Comparison of ENCODE assay signal across 36 cellular contexts in the genomic region with DNA sequence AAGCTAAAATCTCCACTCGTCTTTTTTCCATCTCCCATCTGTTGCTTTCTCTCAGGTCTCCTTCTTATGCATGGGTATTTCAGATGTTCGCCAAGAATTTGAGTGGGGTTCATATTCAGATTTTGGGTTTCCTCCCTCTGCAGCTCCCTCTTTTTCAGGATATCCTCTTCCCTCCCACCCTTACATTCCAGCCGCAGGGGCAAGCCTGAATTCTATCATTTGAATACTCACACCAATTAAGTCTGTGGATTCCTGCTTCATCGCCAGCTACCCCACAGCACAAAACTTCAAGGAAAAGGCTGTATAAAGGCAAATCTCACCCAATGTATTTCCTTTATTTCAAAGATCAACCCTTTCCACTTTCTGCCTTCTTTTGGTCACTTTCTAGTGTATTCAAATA. TPM values are rescaled to one million over a fixed set of nuclear protein-coding genes. Genes with fewer than 3 reads are reported as not detected.
"Had no signal": no experiment of that assay in that cellular context is flagged by ENCODE, and none has a peak within 500 bp of the region (broad histone marks: within the 10 kb centered on the region; RNA-seq: fewer than 3 reads in every experiment).

No MANE protein-coding gene starts in this region.

- DNase-seq: activated CD4-positive, alpha-beta T cell treated with anti-CD3 and anti-CD28 coated beads for 36 hours; activated CD4-positive, alpha-beta T cell treated with anti-CD3 and anti-CD28 coated beads, Interleukin-2, amount 10 ng/mL, durations not matched to agents 7 days and 5 days; activated CD4-positive, alpha-beta T cell treated with anti-CD3 and anti-CD28 coated beads, Interleukin-2, amount 50 U/mL, for 48 hours; activated CD8-positive, alpha-beta memory T cell treated with anti-CD3 and anti-CD28 coated beads, Interleukin-2, amount 50 U/mL, for 4 hours; activated effector memory CD4-positive, alpha-beta T cell treated with Interleukin-2 at 50 U/mL for 16 hours; activated naive CD4-positive, alpha-beta T cell treated with anti-CD3 and anti-CD28 coated beads, Interleukin-2, amount 10 ng/mL, durations not matched to agents 7 days and 5 days; activated naive CD8-positive, alpha-beta T cell treated with anti-CD3 and anti-CD28 coated beads, Interleukin-2, amount 50 U/mL, for 24 hours; activated T-cell treated with anti-CD3 and anti-CD28 coated beads for 4 hours; activated T-cell treated with anti-CD3 and anti-CD28 coated beads, Interleukin-2, amount 50 U/mL, for 48 hours; anterior cingulate cortex; caudate nucleus; NCI-H1092 treated with DMSO at 0.1 percent for 48 hours; NCI-H1417; NCI-H146; NCI-H187; NCI-H2029 treated with DMSO at 0.1 percent for 48 hours; NCI-H2107; NCI-H2171; NCI-H510A; NCI-H526; NCI-H748 treated with DMSO at 0.1 percent for 48 hours; NK-92 treated with Interleukin-12 subunit alpha and Interleukin-12 subunit beta, amount 100 ng/mL, for 24 hours; SHP77; SJCRH30; T1000 had no signal

- H3K4me1 Mint-ChIP-seq: activated CD4-positive, alpha-beta T cell treated with anti-CD3 and anti-CD28 coated beads for 36 hours; activated CD4-positive, alpha-beta T cell treated with anti-CD3 and anti-CD28 coated beads, Interleukin-2, amount 10 ng/mL, durations not matched to agents 7 days and 5 days; activated naive CD4-positive, alpha-beta T cell treated with anti-CD3 and anti-CD28 coated beads, Interleukin-2, amount 10 ng/mL, durations not matched to agents 7 days and 5 days; activated naive CD8-positive, alpha-beta T cell treated with anti-CD3 and anti-CD28 coated beads, Interleukin-2, amount 50 U/mL, for 24 hours had no signal

- H3K27ac Mint-ChIP-seq: activated CD4-positive, alpha-beta T cell treated with anti-CD3 and anti-CD28 coated beads for 36 hours; activated CD4-positive, alpha-beta T cell treated with anti-CD3 and anti-CD28 coated beads, Interleukin-2, amount 10 ng/mL, durations not matched to agents 7 days and 5 days; activated naive CD4-positive, alpha-beta T cell treated with anti-CD3 and anti-CD28 coated beads, Interleukin-2, amount 10 ng/mL, durations not matched to agents 7 days and 5 days; activated naive CD8-positive, alpha-beta T cell; activated naive CD8-positive, alpha-beta T cell treated with anti-CD3 and anti-CD28 coated beads, Interleukin-2, amount 50 U/mL, for 24 hours; brain had no signal

- H3K4me3 Mint-ChIP-seq: activated CD4-positive, alpha-beta T cell treated with anti-CD3 and anti-CD28 coated beads for 36 hours; activated CD4-positive, alpha-beta T cell treated with anti-CD3 and anti-CD28 coated beads, Interleukin-2, amount 10 ng/mL, durations not matched to agents 7 days and 5 days; activated naive CD4-positive, alpha-beta T cell treated with anti-CD3 and anti-CD28 coated beads, Interleukin-2, amount 10 ng/mL, durations not matched to agents 7 days and 5 days; activated naive CD8-positive, alpha-beta T cell; activated naive CD8-positive, alpha-beta T cell treated with anti-CD3 and anti-CD28 coated beads, Interleukin-2, amount 50 U/mL, for 24 hours; brain had no signal

- H3K9me3 ChIP-seq: SJCRH30 had no signal

- ATAC-seq: activated CD4-positive, alpha-beta T cell treated with anti-CD3 and anti-CD28 coated beads for 36 hours; activated CD4-positive, CD25-positive, alpha-beta regulatory T cell treated with anti-CD3 and anti-CD28 coated beads, Interleukin-2, amount 50 U/mL, for 24 hours; activated naive CD8-positive, alpha-beta T cell treated with anti-CD3 and anti-CD28 coated beads, Interleukin-2, amount 50 U/mL, for 24 hours; K562; Panc1 had no signal

- H3K27ac ChIP-seq: SJCRH30, SK-N-MC had no signal

- H3K9me3 Mint-ChIP-seq: activated CD4-positive, alpha-beta T cell treated with anti-CD3 and anti-CD28 coated beads, Interleukin-2, amount 10 ng/mL, durations not matched to agents 7 days and 5 days; activated naive CD4-positive, alpha-beta T cell treated with anti-CD3 and anti-CD28 coated beads, Interleukin-2, amount 10 ng/mL, durations not matched to agents 7 days and 5 days; activated naive CD8-positive, alpha-beta T cell treated with anti-CD3 and anti-CD28 coated beads, Interleukin-2, amount 50 U/mL, for 24 hours had no signal

- H3K4me1 ChIP-seq: SJCRH30 had no signal

- H3K4me3 ChIP-seq: K562, SJCRH30, SK-N-MC had no signal

- H3K27me3 ChIP-seq: SJCRH30 had no signal

- H3K27me3 Mint-ChIP-seq: activated CD4-positive, alpha-beta T cell treated with anti-CD3 and anti-CD28 coated beads, Interleukin-2, amount 10 ng/mL, durations not matched to agents 7 days and 5 days; activated naive CD4-positive, alpha-beta T cell treated with anti-CD3 and anti-CD28 coated beads, Interleukin-2, amount 10 ng/mL, durations not matched to agents 7 days and 5 days had no signal

- H3K36me3 Mint-ChIP-seq: activated naive CD4-positive, alpha-beta T cell treated with anti-CD3 and anti-CD28 coated beads, Interleukin-2, amount 10 ng/mL, durations not matched to agents 7 days and 5 days; activated naive CD8-positive, alpha-beta T cell; brain had no signal

- H3K36me3 ChIP-seq: SJCRH30 had no signal

RNA-seq across cellular contexts. Expression of a gene that starts 41.6 kb away (rescaled TPM):
- total RNA-seq: activated CD4-positive, alpha-beta T cell treated with anti-CD3 and anti-CD28 coated beads for 36 hours; activated CD4-positive, alpha-beta T cell treated with anti-CD3 and anti-CD28 coated beads, Interleukin-2, amount 10 ng/mL, durations not matched to agents 7 days and 5 days; bronchial epithelial cell; K562; M059J; RPMI7951; SJCRH30; T-helper 1 cell treated with Interleukin-12 subunit alpha and Interleukin-12 subunit beta and Interleukin-4 antibody, amounts not matched to agents 30 ng/mL and 1 ng/mL, for 36 hours; T-helper 2 cell treated with Interferon-gamma antibody and Interleukin-4, amounts not matched to agents 100 ng/mL and 5 ng/mL, for 36 hours had no signal
- polyA plus RNA-seq: K562 had no signal
